Comparison of ENCODE assay signal across 21 cellular contexts in genomic region chr4:5921578-5921977, GRCh38. TPM values are rescaled to one million over a fixed set of nuclear protein-coding genes. Genes with fewer than 3 reads are reported as not detected.
DNase-seq lines count a peak whose midpoint lies in the region; ATAC-seq and TF ChIP-seq lines count a peak whose summit lies in the region.
"Had no signal": no experiment of that assay in that cellular context is flagged by ENCODE, and none has a peak within 500 bp of the region (broad histone marks: within the 10 kb centered on the region; RNA-seq: fewer than 3 reads in every experiment).

No MANE protein-coding gene starts in this region.

- POLR2A ChIA-PET in HEK293 (lab: Yijun Ruan, JAX), result no interaction called here

- peak overlapping the region in 4 of 5 experiments; percentile 0 to 72 (median 50) for H3K4me3 Mint-ChIP-seq in brain
- H3K4me3 Mint-ChIP-seq: CD4-positive, alpha-beta memory T cell had no signal

- TF ChIP-seq CTCF in HEK293 (tag by site-specific recombination; IDR thresholded peaks at IDR 0.05) (no peak), brain (conservative IDR thresholded peaks at IDR 0.05) (no peak)

- no peaks in the 10 kb centered on the region for H3K36me3 Mint-ChIP-seq in brain
- H3K36me3 Mint-ChIP-seq: CD4-positive, alpha-beta memory T cell had no signal

- H3K27me3 Mint-ChIP-seq in brain, result peaks cover 15% of the 10 kb centered on the region

- H3K9me3 ChIP-seq in HEK293 (ENCODE audit: control insufficient read depth, insufficient read depth, low read depth, low read length), result no peaks in the 10 kb centered on the region
- H3K9me3 ChIP-seq: Caco-2 had no signal

- H3K27ac Mint-ChIP-seq in brain, result peak overlapping the region; percentile 8 to 97 (median 47)
- H3K27ac Mint-ChIP-seq: CD4-positive, alpha-beta memory T cell had no signal

- peaks cover 51% of the 10 kb centered on the region for H3K4me1 Mint-ChIP-seq in brain
- H3K4me1 Mint-ChIP-seq: CD4-positive, alpha-beta memory T cell had no signal

- H3K9me3 Mint-ChIP-seq in brain, result no peaks in the 10 kb centered on the region
- H3K9me3 Mint-ChIP-seq: CD4-positive, alpha-beta memory T cell had no signal

- no peak overlapping the region for H3K27ac ChIP-seq in HEK293 (ENCODE audit: extremely low read depth, low read depth, low read length)
- H3K27ac ChIP-seq: HL-60 had no signal

- no peaks in the 10 kb centered on the region for H3K36me3 ChIP-seq in HEK293 (ENCODE audit: control insufficient read depth in 2 of 2, insufficient read depth in 1 of 2, low read length in 2 of 2)

- CTCF ChIA-PET in HEK293 (lab: Yijun Ruan, JAX), result no interaction called here

- peak; percentile 5 for DNase-seq in inferior parietal cortex (ENCODE audit: extremely low spot score)
- peak; percentile 45 for DNase-seq in occipital lobe (lab: John Stamatoyannopoulos, UW)
- DNase-seq in NCI-H1436 (lab: John Stamatoyannopoulos, UW), result no peak
- DNase-seq in GOT3 (lab: John Stamatoyannopoulos, UW), result no peak
- DNase-seq: Caco-2; CD4-positive, alpha-beta memory T cell; DMS 273 treated with DMSO at 0.1 percent for 48 hours; DND-41; KG1; NCI-H1092 treated with DMSO at 0.1 percent for 48 hours; NCI-H146; NCI-H2029; NCI-H2171 treated with DMSO at 0.1 percent for 48 hours; NCI-H524 treated with DMSO at 0.1 percent for 48 hours; T-helper 1 cell had no signal

- no peaks in the 10 kb centered on the region for H3K4me1 ChIP-seq in HEK293 (ENCODE audit: control insufficient read depth, insufficient read depth, low read length)
- H3K4me1 ChIP-seq: Caco-2 had no signal

- no peak for ATAC-seq in HG02938 (IDR thresholded peaks at IDR 0.05; ENCODE audit: unreplicated experiment)
- ATAC-seq: Panc1 had no signal

- no peak overlapping the region for H3K4me3 ChIP-seq in HEK293 (ENCODE audit: low read depth, low read length)

TF ChIP-seq in HEK293, 187 proteins besides CTCF, POLR2A, EP300 and RAD21:
- TF ChIP-seq, protein P1, sequence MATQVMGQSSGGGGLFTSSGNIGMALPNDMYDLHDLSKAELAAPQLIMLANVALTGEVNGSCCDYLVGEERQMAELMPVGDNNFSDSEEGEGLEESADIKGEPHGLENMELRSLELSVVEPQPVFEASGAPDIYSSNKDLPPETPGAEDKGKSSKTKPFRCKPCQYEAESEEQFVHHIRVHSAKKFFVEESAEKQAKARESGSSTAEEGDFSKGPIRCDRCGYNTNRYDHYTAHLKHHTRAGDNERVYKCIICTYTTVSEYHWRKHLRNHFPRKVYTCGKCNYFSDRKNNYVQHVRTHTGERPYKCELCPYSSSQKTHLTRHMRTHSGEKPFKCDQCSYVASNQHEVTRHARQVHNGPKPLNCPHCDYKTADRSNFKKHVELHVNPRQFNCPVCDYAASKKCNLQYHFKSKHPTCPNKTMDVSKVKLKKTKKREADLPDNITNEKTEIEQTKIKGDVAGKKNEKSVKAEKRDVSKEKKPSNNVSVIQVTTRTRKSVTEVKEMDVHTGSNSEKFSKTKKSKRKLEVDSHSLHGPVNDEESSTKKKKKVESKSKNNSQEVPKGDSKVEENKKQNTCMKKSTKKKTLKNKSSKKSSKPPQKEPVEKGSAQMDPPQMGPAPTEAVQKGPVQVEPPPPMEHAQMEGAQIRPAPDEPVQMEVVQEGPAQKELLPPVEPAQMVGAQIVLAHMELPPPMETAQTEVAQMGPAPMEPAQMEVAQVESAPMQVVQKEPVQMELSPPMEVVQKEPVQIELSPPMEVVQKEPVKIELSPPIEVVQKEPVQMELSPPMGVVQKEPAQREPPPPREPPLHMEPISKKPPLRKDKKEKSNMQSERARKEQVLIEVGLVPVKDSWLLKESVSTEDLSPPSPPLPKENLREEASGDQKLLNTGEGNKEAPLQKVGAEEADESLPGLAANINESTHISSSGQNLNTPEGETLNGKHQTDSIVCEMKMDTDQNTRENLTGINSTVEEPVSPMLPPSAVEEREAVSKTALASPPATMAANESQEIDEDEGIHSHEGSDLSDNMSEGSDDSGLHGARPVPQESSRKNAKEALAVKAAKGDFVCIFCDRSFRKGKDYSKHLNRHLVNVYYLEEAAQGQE (tag by site-specific recombination; IDR thresholded peaks at IDR 0.05), result no peak
- 0 out of 2 replicates have a peak, but pooled peaks have one; percentile 7 for TF ChIP-seq ZFHX2 (tag by site-specific recombination; conservative IDR thresholded peaks at IDR 0.05)
TF ChIP-seq in HEK293: peak in this region for 1.

RNA-seq across cellular contexts. Expression of gene CRMP1, which starts 28.7 kb away (rescaled TPM):
- polyA plus RNA-seq in brain (ENCODE audit: insufficient read depth, low read depth, low replicate concordance), result 599 TPM
- total RNA-seq in occipital lobe, result 555 TPM
- total RNA-seq: Caco-2; CD4-positive, alpha-beta memory T cell; HT-29 had no signal
- polyA plus RNA-seq: CD4-positive, alpha-beta memory T cell had no signal

Comparison
In these comparisons a context has a peak if more than half of its experiments do, and no peak if none do; other contexts are left out.
1. DNase-seq: peak in inferior parietal cortex (single experiment) and occipital lobe (single experiment); none in NCI-H1436 (single experiment) and GOT3 (single experiment).